In genomic region chr9:35729700-35730485, GRCh38 we compare ENCODE assay signal across 8 cellular contexts. TPM values are rescaled to one million over a fixed set of nuclear protein-coding genes. Genes with fewer than 3 reads are reported as not detected.
DNase-seq lines count a peak whose midpoint lies in the region; ATAC-seq and TF ChIP-seq lines count a peak whose summit lies in the region.

No MANE protein-coding gene starts in this region.

- peaks cover 3 to 82% (median 30%) of the 10 kb centered on the region in 3 donors for H3K4me1 ChIP-seq in gastroesophageal sphincter

- TF ChIP-seq POLR2A in gastroesophageal sphincter (IDR thresholded peaks at IDR 0.05), result peak; percentile 51 to 64

- no peak overlapping the region for H3K27ac Mint-ChIP-seq in stimulated activated naive CD8-positive, alpha-beta T cell treated with anti-CD3 and anti-CD28 coated beads, Interleukin-15, amount 100 ng/mL, for 72 hours
- no peak overlapping the region for H3K27ac Mint-ChIP-seq in activated CD8-positive, alpha-beta T cell treated with anti-CD3 and anti-CD28 coated beads, Interleukin-2, amount 10 ng/mL, durations not matched to agents 7 days and 5 days

- H3K4me1 Mint-ChIP-seq in stimulated activated naive CD8-positive, alpha-beta T cell treated with anti-CD3 and anti-CD28 coated beads, Interleukin-15, amount 100 ng/mL, for 72 hours, result peaks cover 11% of the 10 kb centered on the region
- peaks cover 15% of the 10 kb centered on the region for H3K4me1 Mint-ChIP-seq in activated CD8-positive, alpha-beta T cell treated with anti-CD3 and anti-CD28 coated beads, Interleukin-2, amount 10 ng/mL, durations not matched to agents 7 days and 5 days (ENCODE audit: low read depth)

- DNase-seq in stimulated activated naive CD8-positive, alpha-beta T cell treated with anti-CD3 and anti-CD28 coated beads, Interleukin-15, Interleukin-2, amounts not matched to agents 100 U/mL and 50 U/mL, for 24 hours, result peak; percentile 46
- no peak for DNase-seq in stimulated activated naive CD8-positive, alpha-beta T cell treated with anti-CD3 and anti-CD28 coated beads, Interleukin-15, amount 100 ng/mL, for 72 hours
- DNase-seq in NAMALWA (ENCODE audit: low spot score) (peak; percentile 61), occipital lobe (lab: John Stamatoyannopoulos, UW) (peak; percentile 7), NCI-H1417 treated with DMSO at 0.1 percent for 48 hours (lab: John Stamatoyannopoulos, UW) (no peak), omental fat pad (ENCODE audit: low spot score) (no peak)
- peak; percentile 61 for DNase-seq in activated CD8-positive, alpha-beta T cell treated with anti-CD3 and anti-CD28 coated beads, Interleukin-2, amount 10 ng/mL, durations not matched to agents 7 days and 5 days

- H3K36me3 ChIP-seq in gastroesophageal sphincter, result peaks cover 0 to 24% of the 10 kb centered on the region in 2 donors

- H3K4me3 Mint-ChIP-seq in stimulated activated naive CD8-positive, alpha-beta T cell treated with anti-CD3 and anti-CD28 coated beads, Interleukin-15, amount 100 ng/mL, for 72 hours, result no peak overlapping the region
- H3K4me3 Mint-ChIP-seq in activated CD8-positive, alpha-beta T cell treated with anti-CD3 and anti-CD28 coated beads, Interleukin-2, amount 10 ng/mL, durations not matched to agents 7 days and 5 days, result no peak overlapping the region

- ATAC-seq in stimulated activated naive CD8-positive, alpha-beta T cell treated with anti-CD3 and anti-CD28 coated beads, Interleukin-15, Interleukin-2, amounts not matched to agents 100 U/mL and 50 U/mL, for 24 hours, result no peak
- ATAC-seq in stimulated activated naive CD8-positive, alpha-beta T cell treated with anti-CD3 and anti-CD28 coated beads, Interleukin-15, amount 100 ng/mL, for 72 hours, result no peak
- no peak for ATAC-seq in activated CD8-positive, alpha-beta T cell treated with anti-CD3 and anti-CD28 coated beads, Interleukin-2, amount 10 ng/mL, durations not matched to agents 7 days and 5 days
- ATAC-seq in gastroesophageal sphincter, result no peak
- no peak for ATAC-seq in omental fat pad (ENCODE audit: low FRiP score)

- CTCF ChIA-PET in activated CD8-positive, alpha-beta T cell treated with anti-CD3 and anti-CD28 coated beads, Interleukin-2, amount 10 ng/mL, durations not matched to agents 7 days and 5 days (lab: Charles Lee), result interaction anchor here (0.8 to 23.9 kb wide), 24 partner anchors 10 to 679 kb away, joined by 3 to 209 read pairs (median 8); partner anchors contain the start of genes ARHGEF39, CCDC107, CD72 and GBA2

- H3K4me3 ChIP-seq in gastroesophageal sphincter, result peak overlapping the region; percentile 79 to 85

- no peak for TF ChIP-seq EP300 in gastroesophageal sphincter (IDR thresholded peaks at IDR 0.05)

- peak; percentile 47 to 77 (median 68) for TF ChIP-seq CTCF in gastroesophageal sphincter (IDR thresholded peaks at IDR 0.05)
- no peak for TF ChIP-seq CTCF in omental fat pad (IDR thresholded peaks at IDR 0.05)

- H3K9me3 ChIP-seq in gastroesophageal sphincter, result no peaks in the 10 kb centered on the region

- H3K27ac ChIP-seq in gastroesophageal sphincter, result peak overlapping the region; percentile 97 to 100 (median 98)

- POLR2A ChIA-PET in activated CD8-positive, alpha-beta T cell treated with anti-CD3 and anti-CD28 coated beads, Interleukin-2, amount 10 ng/mL, durations not matched to agents 7 days and 5 days (lab: Charles Lee), result interaction anchor here (1.5 to 4.7 kb wide), 4 partner anchors 19 to 125 kb away, joined by 3 to 37 read pairs (median 17); partner anchors contain the start of genes GBA2 and RGP1

- no peaks in the 10 kb centered on the region for H3K9me3 Mint-ChIP-seq in stimulated activated naive CD8-positive, alpha-beta T cell treated with anti-CD3 and anti-CD28 coated beads, Interleukin-15, amount 100 ng/mL, for 72 hours
- H3K9me3 Mint-ChIP-seq in activated CD8-positive, alpha-beta T cell treated with anti-CD3 and anti-CD28 coated beads, Interleukin-2, amount 10 ng/mL, durations not matched to agents 7 days and 5 days (ENCODE audit: insufficient read depth), result no peaks in the 10 kb centered on the region

- H3K36me3 Mint-ChIP-seq in activated CD8-positive, alpha-beta T cell treated with anti-CD3 and anti-CD28 coated beads, Interleukin-2, amount 10 ng/mL, durations not matched to agents 7 days and 5 days (ENCODE audit: low read depth), result peaks cover 19% of the 10 kb centered on the region

- H3K27me3 Mint-ChIP-seq in stimulated activated naive CD8-positive, alpha-beta T cell treated with anti-CD3 and anti-CD28 coated beads, Interleukin-15, amount 100 ng/mL, for 72 hours, result no peaks in the 10 kb centered on the region
- no peaks in the 10 kb centered on the region for H3K27me3 Mint-ChIP-seq in activated CD8-positive, alpha-beta T cell treated with anti-CD3 and anti-CD28 coated beads, Interleukin-2, amount 10 ng/mL, durations not matched to agents 7 days and 5 days (ENCODE audit: low read depth)

- WGBS in gastroesophageal sphincter (ENCODE audit: low coverage in 1 of 2), 2 donors, result 7 to 8% methylated on average over 6 of the region's 6 CpGs

- H3K27me3 ChIP-seq in gastroesophageal sphincter, result no peaks in the 10 kb centered on the region

RNA-seq across cellular contexts. Expression of gene TLN1, which starts 2.1 kb away (rescaled TPM):
- 100 to 1,000 TPM; 448 to 450 TPM for total RNA-seq in activated CD8-positive, alpha-beta T cell treated with anti-CD3 and anti-CD28 coated beads, Interleukin-2, amount 10 ng/mL, durations not matched to agents 7 days and 5 days
- 1,000 to 10,000 TPM in 3 of 4 donors, 100 to 1,000 TPM in 1; 888 to 1,583 (median 1,047) TPM for total RNA-seq in gastroesophageal sphincter
- 17.8 TPM for total RNA-seq in occipital lobe
- 100 to 1,000 TPM; 301 to 553 (median 412) TPM for total RNA-seq in omental fat pad

RNA-seq across cellular contexts. Expression of gene CREB3, which starts 2.6 kb away (rescaled TPM):
- 10 to 100 TPM; 21.6 to 21.7 TPM for total RNA-seq in activated CD8-positive, alpha-beta T cell treated with anti-CD3 and anti-CD28 coated beads, Interleukin-2, amount 10 ng/mL, durations not matched to agents 7 days and 5 days
- total RNA-seq in gastroesophageal sphincter (100 to 1,000 TPM in 1 of 4 donors, 10 to 100 TPM in 3; 75.0 to 104 (median 83.7) TPM), occipital lobe (22.9 TPM), omental fat pad (10 to 100 TPM; 43.2 to 48.3 (median 45.8) TPM)

RNA-seq across cellular contexts. Expression of gene GBA2, which starts 19.1 kb away (rescaled TPM):
- 10 to 100 TPM; 52.6 to 56.4 TPM for total RNA-seq in activated CD8-positive, alpha-beta T cell treated with anti-CD3 and anti-CD28 coated beads, Interleukin-2, amount 10 ng/mL, durations not matched to agents 7 days and 5 days
- 10 to 100 TPM; 35.3 to 81.1 (median 54.3) TPM for total RNA-seq in gastroesophageal sphincter
- 45.2 TPM for total RNA-seq in occipital lobe
- 10 to 100 TPM; 33.7 to 94.7 (median 57.9) TPM for total RNA-seq in omental fat pad

RNA-seq across cellular contexts. Expression of gene RGP1, which starts 19.2 kb away (rescaled TPM):
- 10 to 100 TPM; 22.1 to 22.9 TPM for total RNA-seq in activated CD8-positive, alpha-beta T cell treated with anti-CD3 and anti-CD28 coated beads, Interleukin-2, amount 10 ng/mL, durations not matched to agents 7 days and 5 days
- total RNA-seq in gastroesophageal sphincter (10 to 100 TPM; 19.7 to 34.4 (median 23.4) TPM), occipital lobe (12.3 TPM), omental fat pad (10 to 100 TPM; 12.7 to 19.2 (median 17.5) TPM)

RNA-seq across cellular contexts. Expression of gene MSMP, which starts 24.2 kb away (rescaled TPM):
- total RNA-seq in activated CD8-positive, alpha-beta T cell treated with anti-CD3 and anti-CD28 coated beads, Interleukin-2, amount 10 ng/mL, durations not matched to agents 7 days and 5 days, result under 1 TPM; 0.61 to 0.89 TPM
- 1 to 10 TPM in 1 of 4 donors, not detected in 3; 2.0 TPM for total RNA-seq in gastroesophageal sphincter
- not detected for total RNA-seq in occipital lobe
- not detected for total RNA-seq in omental fat pad

Comparison
In these comparisons a context has a peak if more than half of its experiments do, and no peak if none do; other contexts are left out.
1. DNase-seq: peak in stimulated activated naive CD8-positive, alpha-beta T cell treated with anti-CD3 and anti-CD28 coated beads, Interleukin-15, Interleukin-2, amounts not matched to agents 100 U/mL and 50 U/mL, for 24 hours (single experiment), NAMALWA (single experiment), activated CD8-positive, alpha-beta T cell treated with anti-CD3 and anti-CD28 coated beads, Interleukin-2, amount 10 ng/mL, durations not matched to agents 7 days and 5 days (single experiment) and occipital lobe (single experiment); none in stimulated activated naive CD8-positive, alpha-beta T cell treated with anti-CD3 and anti-CD28 coated beads, Interleukin-15, amount 100 ng/mL, for 72 hours (0 of 2), NCI-H1417 treated with DMSO at 0.1 percent for 48 hours (single experiment) and omental fat pad (single experiment).
2. CTCF ChIP-seq: peak in gastroesophageal sphincter (4 of 4); none in omental fat pad (0 of 3).
3. RNA of gene TLN1, which starts 2.1 kb away (total RNA-seq): 888 to 1,583 TPM in gastroesophageal sphincter, 448 to 450 TPM in activated CD8-positive, alpha-beta T cell treated with anti-CD3 and anti-CD28 coated beads, Interleukin-2, amount 10 ng/mL, durations not matched to agents 7 days and 5 days and 301 to 553 TPM in omental fat pad; 17.8 TPM in occipital lobe (single experiment); every median in the first group is over 10 times any median in the second.